8 cellular contexts compared by ENCODE assay signal in genomic region chr9:86282979-86283535, GRCh38. TPM values are rescaled to one million over a fixed set of nuclear protein-coding genes. Genes with fewer than 3 reads are reported as not detected.
DNase-seq lines count a peak whose midpoint lies in the region; TF ChIP-seq lines count a peak whose summit lies in the region.

No MANE protein-coding gene starts in this region.

- H3K27me3 ChIP-seq in kidney epithelial cell (ENCODE audit: control insufficient read depth, insufficient read depth, low read length), result no peaks in the 10 kb centered on the region

- peak overlapping the region; percentile 99 for H3K4me3 ChIP-seq in kidney epithelial cell (ENCODE audit: low read depth, low read length)

- peak overlapping the region; percentile 80 for H3K4me3 Mint-ChIP-seq in MCF 10A (ENCODE audit: unreplicated experiment)
- H3K4me3 Mint-ChIP-seq in stimulated activated naive CD8-positive, alpha-beta T cell treated with anti-CD3 and anti-CD28 coated beads, Interleukin-15, Interleukin-2, amounts not matched to agents 100 ng/mL and 50 ng/mL, for 24 hours, result peak overlapping the region; percentile 87

- intact Hi-C loops in MCF 10A (cut with micrococcal nuclease), result loop anchor here (2.0 to 5.0 kb wide), 2 partner anchors 72 to 124 kb away; partner anchors contain the start of gene TUT7

- TSS peak; percentile 56 for BruUV-seq in MCF 10A (replicated peaks; lab: Mats Ljungman, UMichigan)

- H3K27ac Mint-ChIP-seq in MCF 10A (ENCODE audit: low read depth, unreplicated experiment), result peak overlapping the region; percentile 93
- H3K27ac Mint-ChIP-seq in stimulated activated naive CD8-positive, alpha-beta T cell treated with anti-CD3 and anti-CD28 coated beads, Interleukin-15, Interleukin-2, amounts not matched to agents 100 ng/mL and 50 ng/mL, for 24 hours, result peak overlapping the region; percentile 93

- CTCF ChIA-PET in MCF 10A (lab: Yijun Ruan, JAX), result interaction anchor here (0.8 to 1.1 kb wide), 3 partner anchors 11 to 24 kb away, joined by 3 to 6 read pairs (median 5); no protein-coding TSS in a partner anchor

- H3K27me3 Mint-ChIP-seq in MCF 10A (ENCODE audit: insufficient read depth, unreplicated experiment), result no peaks in the 10 kb centered on the region
- no peaks in the 10 kb centered on the region for H3K27me3 Mint-ChIP-seq in stimulated activated naive CD8-positive, alpha-beta T cell treated with anti-CD3 and anti-CD28 coated beads, Interleukin-15, Interleukin-2, amounts not matched to agents 100 ng/mL and 50 ng/mL, for 24 hours

- POLR2A ChIA-PET in MCF 10A (lab: Yijun Ruan, JAX), result interaction anchor here (0.6 to 2.1 kb wide), 18 partner anchors 9 to 1391 kb away, joined by 3 to 15 read pairs (median 4); partner anchors contain the start of genes NAA35 and TUT7

- peaks cover 58% of the 10 kb centered on the region for H3K36me3 Mint-ChIP-seq in MCF 10A (ENCODE audit: insufficient read depth, unreplicated experiment)
- H3K36me3 Mint-ChIP-seq in stimulated activated naive CD8-positive, alpha-beta T cell treated with anti-CD3 and anti-CD28 coated beads, Interleukin-15, Interleukin-2, amounts not matched to agents 100 ng/mL and 50 ng/mL, for 24 hours (ENCODE audit: low read depth), result peaks cover 28% of the 10 kb centered on the region

- peak; percentile 67 for DNase-seq in NCI-H1436 treated with DMSO at 0.1 percent for 48 hours (lab: John Stamatoyannopoulos, UW)
- no peak for DNase-seq in NCI-H1436 (lab: John Stamatoyannopoulos, UW)
- DNase-seq in HCEC 1CT, result peak; percentile 85
- DNase-seq in NCI-H2196 (lab: John Stamatoyannopoulos, UW; ENCODE audit: unreplicated experiment), result peak; percentile 60
- DNase-seq in MCF 10A (ENCODE audit: unreplicated experiment), result peak; percentile 75
- DNase-seq in kidney epithelial cell (ENCODE audit: low read depth), result peak; percentile 75
- no peak for DNase-seq in NCI-H1930 (lab: John Stamatoyannopoulos, UW)

- H3K4me1 Mint-ChIP-seq in MCF 10A (ENCODE audit: insufficient read depth, unreplicated experiment), result peaks cover 24% of the 10 kb centered on the region
- H3K4me1 Mint-ChIP-seq in stimulated activated naive CD8-positive, alpha-beta T cell treated with anti-CD3 and anti-CD28 coated beads, Interleukin-15, Interleukin-2, amounts not matched to agents 100 ng/mL and 50 ng/mL, for 24 hours (ENCODE audit: low read depth), result peaks cover 50% of the 10 kb centered on the region

- no peaks in the 10 kb centered on the region for H3K9me3 Mint-ChIP-seq in MCF 10A (ENCODE audit: unreplicated experiment)
- H3K9me3 Mint-ChIP-seq in stimulated activated naive CD8-positive, alpha-beta T cell treated with anti-CD3 and anti-CD28 coated beads, Interleukin-15, Interleukin-2, amounts not matched to agents 100 ng/mL and 50 ng/mL, for 24 hours, result no peaks in the 10 kb centered on the region

- no peaks in the 10 kb centered on the region for H3K36me3 ChIP-seq in kidney epithelial cell (ENCODE audit: control insufficient read depth, insufficient read depth, low read length)

- no peak for TF ChIP-seq CTCF in MCF 10A (IDR thresholded peaks at IDR 0.05; ENCODE audit: unreplicated experiment)
- no peak for TF ChIP-seq CTCF in kidney epithelial cell (IDR thresholded peaks at IDR 0.05; ENCODE audit: insufficient read depth, low read length, poor library complexity, severe bottlenecking)

RNA-seq across cellular contexts. Expression of gene ISCA1, which starts 0.7 kb away (rescaled TPM):
- total RNA-seq in MCF 10A (2022), result 24.7 and 31.1 TPM in 2 replicates
- 22.1 and 26.4 TPM in 2 replicates for total RNA-seq in kidney epithelial cell

RNA-seq across cellular contexts. Expression of gene C9orf153, which starts 23.6 kb away (rescaled TPM):
- 0.19 TPM in 1 of 2 replicates, not detected in the other for total RNA-seq in MCF 10A (2022)
- not detected in 2 replicates for total RNA-seq in kidney epithelial cell

Comparison
In these comparisons a context has a peak if more than half of its experiments do, and no peak if none do; other contexts are left out.
1. DNase-seq: peak in NCI-H1436 treated with DMSO at 0.1 percent for 48 hours (single experiment), HCEC 1CT (single experiment), NCI-H2196 (single experiment), MCF 10A (single experiment) and kidney epithelial cell (single experiment); none in NCI-H1436 (single experiment) and NCI-H1930 (0 of 2).